Comparison of ENCODE assay signal across 9 cellular contexts in genomic region chr7:49001610-49002033, GRCh38.
DNase-seq lines count a peak whose midpoint lies in the region; ATAC-seq, FAIRE-seq and TF ChIP-seq lines count a peak whose summit lies in the region.
"Had no signal": no experiment of that assay in that cellular context is flagged by ENCODE, and none has a peak within 500 bp of the region (broad histone marks: within the 10 kb centered on the region; RNA-seq: fewer than 3 reads in every experiment).

No MANE protein-coding gene starts in this region.

- RAD21 ChIA-PET in GM12878 (lab: Charles Lee; ENCODE audit: unreplicated experiment) = interaction anchor here (1.0 to 1.7 kb wide), 4 partner anchors 22 to 811 kb away, joined by 3 to 8 read pairs (median 4); no protein-coding TSS in a partner anchor

- in situ Hi-C loops in GM12878 (cut with MboI) = no loop called here

- no peak for TF ChIP-seq POLR2A in GM12878 (IDR thresholded peaks at IDR 0.05; ENCODE audit: low read depth, low read length)

- peak; percentile 83 for DNase-seq in ELF-1 (ENCODE audit: low read depth, low spot score)
- DNase-seq in NCI-H446 (lab: John Stamatoyannopoulos, UW) = peak; percentile 36 to 79
- peak; percentile 24 for DNase-seq in GM12878 (ENCODE audit: low read depth, low spot score)
- DNase-seq in lung (ENCODE audit: low spot score) = no peak
- no peak for DNase-seq in activated CD8-positive, alpha-beta memory T cell treated with anti-CD3 and anti-CD28 coated beads, Interleukin-2, amount 50 U/mL, for 48 hours
- no peak for DNase-seq in NCI-H2227 treated with DMSO at 0.1 percent for 48 hours (lab: John Stamatoyannopoulos, UW)
- DNase-seq: activated B cell treated with CpG ODN at 0.5 μM for 24 hours had no signal

- no peak overlapping the region for H3K9ac ChIP-seq in GM12878 (ENCODE audit: control insufficient read depth, insufficient read depth, low read length)

- intact Hi-C loops in GM12878 (cut with micrococcal nuclease; ENCODE audit: unreplicated experiment) = loop anchor here (1.0 to 5.0 kb wide), 4 partner anchors 165 to 851 kb away; no protein-coding TSS in a partner anchor

- POLR2A ChIA-PET in GM12878 (lab: Charles Lee) = no interaction called here

- BruUV-seq in GM12878 (replicated peaks; lab: Mats Ljungman, UMichigan) = no TSS peak

- H2AFZ ChIP-seq in GM12878 (ENCODE audit: control insufficient read depth, low read depth, low read length) = peak overlapping the region; percentile 2

- no peaks in the 10 kb centered on the region for H3K36me3 ChIP-seq in GM12878 (ENCODE audit: control insufficient read depth in 2 of 2, insufficient read depth in 2 of 2, low read length in 1 of 2)
- H3K36me3 ChIP-seq in lung (ENCODE audit: control insufficient read depth in 2 of 2, insufficient read depth in 2 of 2, low read length in 2 of 2) = no peaks in the 10 kb centered on the region

- no peak overlapping the region for H3K27ac ChIP-seq in GM12878 (ENCODE audit: control insufficient read depth, insufficient read depth)
- H3K27ac ChIP-seq in lung (ENCODE audit: low read depth in 1 of 2, low read length in 1 of 2) = no peak overlapping the region

- no peak overlapping the region for H3K4me2 ChIP-seq in GM12878 (ENCODE audit: control insufficient read depth, insufficient read depth)

- H4K20me1 ChIP-seq in GM12878 (ENCODE audit: control insufficient read depth, insufficient read depth) = no peaks in the 10 kb centered on the region

- peak; percentile 38 for FAIRE-seq in GM12878 (lab: Jason Lieb, UNC)

- H3K4me1 ChIP-seq in GM12878 (ENCODE audit: control insufficient read depth, insufficient read depth, low read length) (no peaks in the 10 kb centered on the region), lung (ENCODE audit: control insufficient read depth in 2 of 2, insufficient read depth in 2 of 2, low read length in 2 of 2) (no peaks in the 10 kb centered on the region)

- TF ChIP-seq RAD21 in GM12878 (IDR thresholded peaks at IDR 0.05; ENCODE audit: insufficient read depth, low read depth, low read length) = peak; percentile 79

- no peak overlapping the region for H3K4me3 ChIP-seq in GM12878
- no peak overlapping the region for H3K4me3 ChIP-seq in lung

- no peaks in the 10 kb centered on the region for H3K79me2 ChIP-seq in GM12878 (ENCODE audit: control insufficient read depth, insufficient read depth, low read length)

- 8% methylated on average over 1 of the region's 1 CpG for WGBS in GM12878 (ENCODE audit: insufficient coverage, insufficient replicate concordance, low lambda C conversion rate, missing lambda C conversion rate)
- WGBS in lung, 2 donors = 2 to 5% methylated on average over 1 of the region's 1 CpG

- no peak for TF ChIP-seq EP300 in GM12878 (IDR thresholded peaks at IDR 0.05; ENCODE audit: borderline replicate concordance in 1 of 2, control insufficient read depth in 1 of 2, low read depth in 2 of 2, low read length in 2 of 2)

- H3K27me3 ChIP-seq in GM12878 (replicated peaks in 1 of 2; ENCODE audit: control insufficient read depth in 2 of 2, insufficient read depth in 2 of 2, low read length in 1 of 2) (no peaks in the 10 kb centered on the region), lung (ENCODE audit: control insufficient read depth, insufficient read depth) (no peaks in the 10 kb centered on the region)

- SMC1A ChIA-PET in GM12878 (lab: Charles Lee; ENCODE audit: uncharacterized antibody, unreplicated experiment) = interaction anchor here (0.7 to 1.4 kb wide), 6 partner anchors 9 to 260 kb away, joined by 3 to 5 read pairs (median 4); no protein-coding TSS in a partner anchor

- peak; percentile 67 to 74 (median 72); a peak in 5 of 6 replicates for TF ChIP-seq CTCF in GM12878 (IDR thresholded peaks at IDR 0.05 in 2 of 3, conservative IDR thresholded peaks at IDR 0.05 in 1 of 3; ENCODE audit: control insufficient read depth in 2 of 3, extremely low read depth in 1 of 3, insufficient read depth in 1 of 3, low read depth in 3 of 3, low read length in 3 of 3)
- TF ChIP-seq CTCF in lung (IDR thresholded peaks at IDR 0.05; ENCODE audit: control extremely low read depth, extremely low read depth) = no peak

- ATAC-seq in GM19025 (IDR thresholded peaks at IDR 0.05; ENCODE audit: low read depth, unreplicated experiment) (peak; percentile 95), HG02981 (IDR thresholded peaks at IDR 0.05; ENCODE audit: unreplicated experiment) (peak; percentile 99), GM12878 (peak; percentile 99), lung (ENCODE audit: insufficient read depth, low FRiP score) (peak; percentile 47)

- CTCF ChIA-PET in GM12878 (lab: Yijun Ruan, JAX) = interaction anchor here (0.6 to 3.5 kb wide), 19 partner anchors 9 to 861 kb away, joined by 3 to 16 read pairs (median 4); no protein-coding TSS in a partner anchor

- H3K9me3 ChIP-seq in GM12878 (replicated peaks; ENCODE audit: control insufficient read depth, insufficient read depth, low read length) = no peaks in the 10 kb centered on the region
- no peaks in the 10 kb centered on the region for H3K9me3 ChIP-seq in lung (ENCODE audit: control insufficient read depth in 2 of 2, insufficient read depth in 1 of 2, low read length in 1 of 2)

TF ChIP-seq in GM12878, 131 proteins besides CTCF, POLR2A, EP300 and RAD21:
- peak; percentile 55; the same call in 1 of the 2 replicates for TF ChIP-seq SMC3 (IDR thresholded peaks at IDR 0.05; ENCODE audit: borderline replicate concordance, low read length)
- 0 out of 2 replicates have a peak, but pooled peaks have one; percentile 48 for TF ChIP-seq TCF3 (IDR thresholded peaks at IDR 0.05; ENCODE audit: borderline replicate concordance, insufficient read depth, low read depth, low read length)
- TF ChIP-seq TCF12 (IDR thresholded peaks at IDR 0.05; ENCODE audit: low read depth, low read length) = 0 out of 2 replicates have a peak, but pooled peaks have one; percentile 42
- no peak for TF ChIP-seq MEF2A (IDR thresholded peaks at IDR 0.05; ENCODE audit: insufficient read depth, low read depth, low read length)
- TF ChIP-seq NFXL1 (IDR thresholded peaks at IDR 0.05; ENCODE audit: borderline replicate concordance) = no peak
- TF ChIP-seq PKNOX1 (IDR thresholded peaks at IDR 0.05) = peak; percentile 89
- TF ChIP-seq TAF1 (IDR thresholded peaks at IDR 0.05; ENCODE audit: borderline replicate concordance, low read depth, low read length) = no peak
- TF ChIP-seq YY1 (IDR thresholded peaks at IDR 0.05; ENCODE audit: low read depth, low read length) = 0 out of 2 replicates have a peak, but pooled peaks have one; percentile 31
- peak; percentile 54 for TF ChIP-seq PBX3 (IDR thresholded peaks at IDR 0.05; ENCODE audit: insufficient replicate concordance, low read depth, low read length)

Comparison
In these comparisons a context has a peak if more than half of its experiments do, and no peak if none do; other contexts are left out.
1. DNase-seq: peak in ELF-1 (single experiment), NCI-H446 (2 of 2) and GM12878 (single experiment); none in lung (single experiment), activated CD8-positive, alpha-beta memory T cell treated with anti-CD3 and anti-CD28 coated beads, Interleukin-2, amount 50 U/mL, for 48 hours (single experiment) and NCI-H2227 treated with DMSO at 0.1 percent for 48 hours (single experiment).
2. ATAC-seq: peak in every context shown above with its lines; median percentile 99 in HG02981; 99 in GM12878; 95 in GM19025; 47 in lung.